ENCODE assay signal across 9 cellular contexts in genomic region chr10:98664329-98665042, GRCh38.
DNase-seq lines count a peak whose midpoint lies in the region; ATAC-seq and TF ChIP-seq lines count a peak whose summit lies in the region.
"Had no signal": no experiment of that assay in that cellular context is flagged by ENCODE, and none has a peak within 500 bp of the region (broad histone marks: within the 10 kb centered on the region; RNA-seq: fewer than 3 reads in every experiment).

No MANE protein-coding gene starts in this region.

- peaks cover 16% of the 10 kb centered on the region for H3K27me3 ChIP-seq in CD4-positive, CD25-positive, alpha-beta regulatory T cell (ENCODE audit: control insufficient read depth, insufficient read depth, low read length)
- H3K27me3 ChIP-seq in testis: no peaks in the 10 kb centered on the region
- H3K27me3 ChIP-seq: SJSA1 had no signal

- no peak overlapping the region for H3K4me3 Mint-ChIP-seq in CD4-positive, CD25-positive, alpha-beta regulatory T cell

- peak in 2 of 3 donors; percentile 29 to 59 for DNase-seq in CD4-positive, CD25-positive, alpha-beta regulatory T cell
- DNase-seq in M059J (ENCODE audit: low read depth) (peak; percentile 5), activated T-cell treated with anti-CD3 and anti-CD28 coated beads for 48 hours (ENCODE audit: low read depth) (peak; percentile 4), iPS-NIHi7 (ENCODE audit: extremely low spot score) (peak; percentile 77), testis (peak; percentile 42), NCI-H774 (lab: John Stamatoyannopoulos, UW) (no peak)

- no peaks in the 10 kb centered on the region for H3K4me1 ChIP-seq in CD4-positive, CD25-positive, alpha-beta regulatory T cell (ENCODE audit: control insufficient read depth, insufficient read depth, low read length, poor library complexity, severe bottlenecking)
- H3K4me1 ChIP-seq in testis: no peaks in the 10 kb centered on the region
- H3K4me1 ChIP-seq: SJSA1 had no signal

- peak; percentile 31 to 34 for ATAC-seq in CD4-positive, CD25-positive, alpha-beta regulatory T cell (ENCODE audit: low read depth in 2 of 2)
- ATAC-seq in GM19372 (IDR thresholded peaks at IDR 0.05; ENCODE audit: low read depth, unreplicated experiment): peak; percentile 75
- ATAC-seq in GM18498 (IDR thresholded peaks at IDR 0.05; ENCODE audit: unreplicated experiment): no peak

- TF ChIP-seq CTCF in testis (IDR thresholded peaks at IDR 0.05): peak in 2 of 3 experiments; percentile 61 to 62

- WGBS in testis, 2 donors: 34 to 46% methylated on average over 13 of the region's 13 CpGs

- intact Hi-C loops in testis (cut with DNase I; ENCODE audit: low total_unique reads): no loop called here

- H3K36me3 ChIP-seq in CD4-positive, CD25-positive, alpha-beta regulatory T cell (ENCODE audit: control insufficient read depth, insufficient read depth, low read length): no peaks in the 10 kb centered on the region
- no peaks in the 10 kb centered on the region for H3K36me3 ChIP-seq in testis (ENCODE audit: low read depth, missing control alignments)
- H3K36me3 ChIP-seq: SJSA1 had no signal

- no peak for TF ChIP-seq POLR2A in testis (IDR thresholded peaks at IDR 0.05)

- H3K27ac Mint-ChIP-seq in CD4-positive, CD25-positive, alpha-beta regulatory T cell: no peak overlapping the region

- no peaks in the 10 kb centered on the region for H3K36me3 Mint-ChIP-seq in CD4-positive, CD25-positive, alpha-beta regulatory T cell

- peaks cover 8% of the 10 kb centered on the region for H3K27me3 Mint-ChIP-seq in CD4-positive, CD25-positive, alpha-beta regulatory T cell

- no peak overlapping the region for H3K4me3 ChIP-seq in CD4-positive, CD25-positive, alpha-beta regulatory T cell (ENCODE audit: low read depth, low read length)
- H3K4me3 ChIP-seq in testis: no peak overlapping the region
- H3K4me3 ChIP-seq: SJSA1 had no signal

- peaks cover 4 to 6% of the 10 kb centered on the region in 2 experiments for H3K9me3 ChIP-seq in CD4-positive, CD25-positive, alpha-beta regulatory T cell (ENCODE audit: control insufficient read depth in 2 of 2, low read length in 2 of 2)
- H3K9me3 ChIP-seq in testis: no peaks in the 10 kb centered on the region

- no peaks in the 10 kb centered on the region for H3K4me1 Mint-ChIP-seq in CD4-positive, CD25-positive, alpha-beta regulatory T cell

- no peak overlapping the region for H3K27ac ChIP-seq in CD4-positive, CD25-positive, alpha-beta regulatory T cell (ENCODE audit: insufficient read depth, low read length, poor library complexity, severe bottlenecking)
- no peak overlapping the region for H3K27ac ChIP-seq in testis
- H3K27ac ChIP-seq: SJSA1 had no signal

- H3K9me3 Mint-ChIP-seq in CD4-positive, CD25-positive, alpha-beta regulatory T cell: peaks cover 0 to 17% (median 2%) of the 10 kb centered on the region in 7 donors
